ENCODE assay signal across 8 cellular contexts in genomic region chr1:156368889-156369684, GRCh38. TPM values are rescaled to one million over a fixed set of nuclear protein-coding genes. Genes with fewer than 3 reads are reported as not detected.
DNase-seq lines count a peak whose midpoint lies in the region; ATAC-seq and TF ChIP-seq lines count a peak whose summit lies in the region.

Gene RHBG (plus strand): TSS chr1:156369211. CDS start chr1:156369250, 39 bp downstream.

- H3K4me1 ChIP-seq in ACC112 (ENCODE audit: control insufficient read depth, insufficient read depth, low read length, unreplicated experiment) = peaks cover 14% of the 10 kb centered on the region
- H3K4me1 ChIP-seq in HCT116 (ENCODE audit: control insufficient read depth in 1 of 2, insufficient read depth in 2 of 2, low read length in 2 of 2) = peaks cover 17 to 28% of the 10 kb centered on the region in 2 experiments

- no peak for TF ChIP-seq CTCF in HCT116 (IDR thresholded peaks at IDR 0.05 in 2 of 3, conservative IDR thresholded peaks at IDR 0.05 in 1 of 3; ENCODE audit: borderline replicate concordance in 1 of 3, insufficient read depth in 1 of 3, low read depth in 2 of 3, low read length in 2 of 3)
- no peak for TF ChIP-seq CTCF in omental fat pad (IDR thresholded peaks at IDR 0.05)

- no peaks in the 10 kb centered on the region for H3K36me3 ChIP-seq in ACC112 (ENCODE audit: insufficient read depth, low read length)
- no peaks in the 10 kb centered on the region for H3K36me3 ChIP-seq in HCT116 (ENCODE audit: control insufficient read depth in 1 of 2, insufficient read depth in 2 of 2, low read length in 2 of 2)

- H3K36me3 Mint-ChIP-seq in activated CD4-positive, alpha-beta T cell treated with anti-CD3 and anti-CD28 coated beads, Interleukin-2, amount 10 ng/mL, durations not matched to agents 24 days and 14 days (ENCODE audit: low read depth) = no peaks in the 10 kb centered on the region

- POLR2A ChIA-PET in HCT116 (lab: Charles Lee) = no interaction called here

- H3K4me3 ChIP-seq in ACC112 (ENCODE audit: low read depth, low read length) (peak within 1 kb of the TSS; percentile 76), HCT116 (replicated peaks in 1 of 2; ENCODE audit: low read depth in 1 of 2, low read length in 2 of 2) (peak within 1 kb of the TSS; percentile 64 to 66)

- peaks cover 6% of the 10 kb centered on the region for H3K4me1 Mint-ChIP-seq in activated CD4-positive, alpha-beta T cell treated with anti-CD3 and anti-CD28 coated beads, Interleukin-2, amount 10 ng/mL, durations not matched to agents 24 days and 14 days

- peaks cover 63% of the 10 kb centered on the region for H3K27me3 Mint-ChIP-seq in activated CD4-positive, alpha-beta T cell treated with anti-CD3 and anti-CD28 coated beads, Interleukin-2, amount 10 ng/mL, durations not matched to agents 24 days and 14 days

- peak within 1 kb of the TSS; percentile 83 for H3K4me2 ChIP-seq in HCT116 (ENCODE audit: low read length)

- H4K20me1 ChIP-seq in HCT116 (ENCODE audit: insufficient read depth) = no peaks in the 10 kb centered on the region

- no peak for TF ChIP-seq POLR2A in HCT116 (IDR thresholded peaks at IDR 0.05; ENCODE audit: borderline replicate concordance, extremely low read depth, insufficient read depth, insufficient read length)

- TF ChIP-seq RAD21 in HCT116 (IDR thresholded peaks at IDR 0.05; ENCODE audit: low read depth) = no peak

- no peaks in the 10 kb centered on the region for H3K9me2 ChIP-seq in HCT116 (ENCODE audit: insufficient read depth)

- no peaks in the 10 kb centered on the region for H3K79me2 ChIP-seq in ACC112 (ENCODE audit: control insufficient read depth, insufficient read depth, low read length, unreplicated experiment)
- no peaks in the 10 kb centered on the region for H3K79me2 ChIP-seq in HCT116 (ENCODE audit: insufficient read depth, low read length)

- no peak within 1 kb of the TSS for H3K27ac Mint-ChIP-seq in activated CD4-positive, alpha-beta T cell treated with anti-CD3 and anti-CD28 coated beads, Interleukin-2, amount 10 ng/mL, durations not matched to agents 24 days and 14 days

- H3K27ac ChIP-seq in ACC112 (ENCODE audit: low read depth, low read length) (no peak within 1 kb of the TSS), HCT116 (ENCODE audit: low read depth, low read length) (peak within 1 kb of the TSS; percentile 57)

- peak within 1 kb of the TSS; percentile 37 for H3K4me3 Mint-ChIP-seq in activated CD4-positive, alpha-beta T cell treated with anti-CD3 and anti-CD28 coated beads, Interleukin-2, amount 10 ng/mL, durations not matched to agents 24 days and 14 days

- BruUV-seq in HCT116 (replicated peaks; lab: Mats Ljungman, UMichigan) = TSS peak; percentile 60

- peak within 1 kb of the TSS; percentile 74 for H3K9ac ChIP-seq in HCT116 (ENCODE audit: low read length)

- DNase-seq in HCT116 (ENCODE audit: low read depth, low spot score) (no peak), fibroblast of peridontal ligament (ENCODE audit: extremely low read depth) (peak; percentile 10), omental fat pad (ENCODE audit: low spot score) (no peak), inferior parietal cortex (ENCODE audit: extremely low spot score) (no peak)
- DNase-seq in activated CD4-positive, alpha-beta T cell treated with anti-CD3 and anti-CD28 coated beads, Interleukin-2, amount 10 ng/mL, durations not matched to agents 24 days and 14 days = no peak

- peak; percentile 93 for ATAC-seq in HCT116
- ATAC-seq in omental fat pad (ENCODE audit: low FRiP score) = peak; percentile 45
- no peak for ATAC-seq in HG03469 (IDR thresholded peaks at IDR 0.05; ENCODE audit: unreplicated experiment)
- no peak for ATAC-seq in GM18517 (IDR thresholded peaks at IDR 0.05; ENCODE audit: unreplicated experiment)

- RAD21 ChIA-PET in HCT116 (lab: Charles Lee; ENCODE audit: low non-redundant PET in 1 of 2, low total read pairs in 2 of 2, uncharacterized antibody in 2 of 2, unreplicated experiment in 2 of 2) = no interaction called here

- peaks cover 24% of the 10 kb centered on the region for H3K27me3 ChIP-seq in ACC112 (ENCODE audit: insufficient read depth, low read length)
- no peaks in the 10 kb centered on the region for H3K27me3 ChIP-seq in HCT116 (ENCODE audit: insufficient read depth, low read length)

- H2AFZ ChIP-seq in ACC112 (ENCODE audit: low read length, unreplicated experiment) (peak within 1 kb of the TSS; percentile 43), HCT116 (ENCODE audit: low read depth, low read length, poor library complexity, severe bottlenecking) (peak within 1 kb of the TSS; percentile 77)

- no peaks in the 10 kb centered on the region for H3K9me3 ChIP-seq in HCT116 (ENCODE audit: control insufficient read depth in 1 of 2, insufficient read depth in 1 of 2, low read depth in 1 of 2, low read length in 2 of 2)

- CTCF ChIA-PET in HCT116 (lab: Charles Lee) = no interaction called here

- no peaks in the 10 kb centered on the region for H3K9me3 Mint-ChIP-seq in activated CD4-positive, alpha-beta T cell treated with anti-CD3 and anti-CD28 coated beads, Interleukin-2, amount 10 ng/mL, durations not matched to agents 24 days and 14 days

- intact Hi-C loops in HCT116 (cut with micrococcal nuclease) = no loop called here
- intact Hi-C loops in activated CD4-positive, alpha-beta T cell treated with anti-CD3 and anti-CD28 coated beads, Interleukin-2, amount 10 ng/mL, durations not matched to agents 24 days and 14 days (cut with micrococcal nuclease) = no loop called here

TF ChIP-seq in HCT116, 20 proteins besides CTCF, POLR2A, EP300 and RAD21 (continues in another document):
- no peak for TF ChIP-seq JUND (IDR thresholded peaks at IDR 0.05)
- TF ChIP-seq ZNF274 (IDR thresholded peaks at IDR 0.05; ENCODE audit: low read depth, low read length) = no peak
- peak; percentile 67 for TF ChIP-seq YY1 (IDR thresholded peaks at IDR 0.05; ENCODE audit: extremely low read depth, insufficient replicate concordance, low read depth, low read length)
- TF ChIP-seq SIN3A (IDR thresholded peaks at IDR 0.05; ENCODE audit: low read depth) = peak; percentile 38; the same call in 1 of the 2 replicates
- no peak for TF ChIP-seq ATF3 (IDR thresholded peaks at IDR 0.05)
- TF ChIP-seq MAX (IDR thresholded peaks at IDR 0.05) = no peak
- peak; percentile 91 for TF ChIP-seq POLR2AphosphoS5 (IDR thresholded peaks at IDR 0.05; ENCODE audit: low read depth, low read length)
- no peak for TF ChIP-seq FOSL1 (IDR thresholded peaks at IDR 0.05; ENCODE audit: low read depth)
- no peak for TF ChIP-seq CEBPB (IDR thresholded peaks at IDR 0.05; ENCODE audit: low read depth)
- TF ChIP-seq SP1 (IDR thresholded peaks at IDR 0.05; ENCODE audit: low read depth) = no peak
- no peak for TF ChIP-seq TCF7L2 (IDR thresholded peaks at IDR 0.05; ENCODE audit: borderline replicate concordance, extremely low read depth, insufficient read depth, insufficient read length)
- no peak for TF ChIP-seq CBX3 (IDR thresholded peaks at IDR 0.05; ENCODE audit: low read depth)
- no peak for TF ChIP-seq EZH2 (IDR thresholded peaks at IDR 0.05)
- TF ChIP-seq ZFX (IDR thresholded peaks at IDR 0.05) = peak; percentile 56
- no peak for TF ChIP-seq SRF (IDR thresholded peaks at IDR 0.05; ENCODE audit: low read depth)
- TF ChIP-seq EGR1 (IDR thresholded peaks at IDR 0.05; ENCODE audit: low read depth) = no peak
- TF ChIP-seq REST (IDR thresholded peaks at IDR 0.05; ENCODE audit: low read depth) = no peak
- TF ChIP-seq ELF1 (IDR thresholded peaks at IDR 0.05; ENCODE audit: borderline replicate concordance, low read depth) = no peak

RNA-seq across cellular contexts. Expression of gene RHBG, which starts in this region (rescaled TPM):
- total RNA-seq in HCT116 (2021; ENCODE audit: unreplicated experiment) = 5.7 TPM
- 2.1 and 3.0 TPM in 2 replicates for polyA plus RNA-seq in HCT116 (2012)
- not detected in 2 replicates for total RNA-seq in activated CD4-positive, alpha-beta T cell treated with anti-CD3 and anti-CD28 coated beads, Interleukin-2, amount 10 ng/mL, durations not matched to agents 24 days and 14 days
- not detected for total RNA-seq in omental fat pad

Comparison
In these comparisons a context has a peak if more than half of its experiments do, and no peak if none do; other contexts are left out.
1. Peak in ATAC-seq in omental fat pad; RNA of the gene not detected or under 1 TPM.